In the genomic region with DNA sequence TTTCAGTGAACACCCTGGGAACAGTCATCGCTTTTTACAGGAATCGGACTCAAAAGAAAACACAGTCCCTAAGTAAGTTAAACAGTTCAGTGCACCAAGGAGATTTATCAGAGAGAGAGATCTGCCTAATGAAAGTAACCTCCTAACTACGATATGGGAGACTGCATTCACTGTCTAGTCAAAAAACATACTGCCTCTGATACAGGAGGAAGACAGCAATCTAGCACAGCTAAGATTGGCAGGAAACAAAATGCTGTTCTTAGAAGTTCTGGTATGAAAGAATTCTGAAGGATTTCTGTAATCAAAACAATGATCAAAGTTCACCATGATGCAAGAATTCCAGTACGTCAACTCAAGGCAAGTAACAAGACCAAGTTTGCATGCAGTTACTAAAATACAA, we compare ENCODE assay signal across 11 cellular contexts.
DNase-seq lines count a peak whose midpoint lies in the region; ATAC-seq, FAIRE-seq and TF ChIP-seq lines count a peak whose summit lies in the region.
"Had no signal": no experiment of that assay in that cellular context is flagged by ENCODE, and none has a peak within 500 bp of the region (broad histone marks: within the 10 kb centered on the region; RNA-seq: fewer than 3 reads in every experiment).

No MANE protein-coding gene starts in this region.

- no peaks in the 10 kb centered on the region for H3K9me3 Mint-ChIP-seq in stimulated activated naive CD8-positive, alpha-beta T cell treated with anti-CD3 and anti-CD28 coated beads, Interleukin-15, amount 100 ng/mL, for 72 hours
- H3K9me3 Mint-ChIP-seq in activated CD4-positive, alpha-beta T cell treated with anti-CD3 and anti-CD28 coated beads, Interleukin-2, amount 10 ng/mL, durations not matched to agents 24 days and 14 days, result no peaks in the 10 kb centered on the region

- H4K20me1 ChIP-seq in K562 (replicated peaks; ENCODE audit: control insufficient read depth, insufficient read depth, low read length), result 0 out of 2 replicates have a peak, but pooled peaks cover 5% of the 10 kb centered on the region

- CTCF ChIA-PET in K562 (lab: Yijun Ruan, JAX; ENCODE audit: low intra/inter-chr PET ratio), result no interaction called here

- TF ChIP-seq RAD21 in K562 (CRISPR knock-in tag; conservative IDR thresholded peaks at IDR 0.05 in 1 of 2, IDR thresholded peaks at IDR 0.05 in 1 of 2) (no peak), liver (IDR thresholded peaks at IDR 0.05) (peak in 1 of 2 donors; percentile 24)

- no TSS peak for BruUV-seq in K562 (replicated peaks; lab: Mats Ljungman, UMichigan)

- H3K27ac Mint-ChIP-seq in stimulated activated naive CD8-positive, alpha-beta T cell treated with anti-CD3 and anti-CD28 coated beads, Interleukin-15, amount 100 ng/mL, for 72 hours, result no peak overlapping the region
- no peak overlapping the region for H3K27ac Mint-ChIP-seq in activated CD4-positive, alpha-beta T cell treated with anti-CD3 and anti-CD28 coated beads, Interleukin-2, amount 10 ng/mL, durations not matched to agents 24 days and 14 days

- H3K27me3 ChIP-seq in K562 (ENCODE audit: control insufficient read depth in 2 of 2, insufficient read depth in 2 of 2, low read length in 2 of 2), result no peaks in the 10 kb centered on the region; a peak in 1 of 5 replicates
- H3K27me3 ChIP-seq in liver (ENCODE audit: control insufficient read depth in 4 of 4, insufficient read depth in 4 of 4, low read length in 3 of 4), result no peaks in the 10 kb centered on the region

- H3K4me3 Mint-ChIP-seq in stimulated activated naive CD8-positive, alpha-beta T cell treated with anti-CD3 and anti-CD28 coated beads, Interleukin-15, amount 100 ng/mL, for 72 hours, result peak overlapping the region; percentile 63 to 67
- no peak overlapping the region for H3K4me3 Mint-ChIP-seq in activated CD4-positive, alpha-beta T cell treated with anti-CD3 and anti-CD28 coated beads, Interleukin-2, amount 10 ng/mL, durations not matched to agents 24 days and 14 days

- in situ Hi-C loops in K562 (cut with MboI), result no loop called here

- 2% methylated on average over 4 of the region's 4 CpGs for WGBS in K562 (ENCODE audit: insufficient coverage, low coverage, missing lambda C conversion rate)
- WGBS in liver, result 45% methylated on average over 4 of the region's 4 CpGs

- intact Hi-C loops in K562 (cut with micrococcal nuclease), result no loop called here
- intact Hi-C loops in activated CD4-positive, alpha-beta T cell treated with anti-CD3 and anti-CD28 coated beads, Interleukin-2, amount 10 ng/mL, durations not matched to agents 24 days and 14 days (cut with micrococcal nuclease), result loop anchor here (5.0 kb wide), 1 partner anchor 36 kb away; no protein-coding TSS in a partner anchor

- H3K4me3 ChIP-seq in K562 (no peak overlapping the region), liver (ENCODE audit: low read depth in 1 of 3, low read length in 3 of 3) (no peak overlapping the region)

- H3K4me2 ChIP-seq in K562 (ENCODE audit: insufficient read depth, low read length), result no peak overlapping the region

- no peaks in the 10 kb centered on the region for H3K79me2 ChIP-seq in K562 (ENCODE audit: control insufficient read depth, insufficient read depth, low read length)

- H3K9ac ChIP-seq in K562 (ENCODE audit: insufficient read depth in 1 of 2, low read depth in 2 of 2, low read length in 2 of 2) (no peak overlapping the region), liver (ENCODE audit: low read depth in 1 of 2, low read length in 2 of 2) (no peak overlapping the region)

- H3K36me3 Mint-ChIP-seq in activated CD4-positive, alpha-beta T cell treated with anti-CD3 and anti-CD28 coated beads, Interleukin-2, amount 10 ng/mL, durations not matched to agents 24 days and 14 days (ENCODE audit: low read depth), result no peaks in the 10 kb centered on the region

- TF ChIP-seq POLR2A in K562 (conservative IDR thresholded peaks at IDR 0.05), result no peak

- H3K4me1 Mint-ChIP-seq in stimulated activated naive CD8-positive, alpha-beta T cell treated with anti-CD3 and anti-CD28 coated beads, Interleukin-15, amount 100 ng/mL, for 72 hours, result peaks cover 62% of the 10 kb centered on the region
- H3K4me1 Mint-ChIP-seq in activated CD4-positive, alpha-beta T cell treated with anti-CD3 and anti-CD28 coated beads, Interleukin-2, amount 10 ng/mL, durations not matched to agents 24 days and 14 days, result peaks cover 8% of the 10 kb centered on the region

- no peaks in the 10 kb centered on the region for H3K4me1 ChIP-seq in K562 (replicated peaks in 1 of 2; ENCODE audit: control insufficient read depth in 2 of 2, insufficient read depth in 2 of 2, low read length in 2 of 2)
- peaks cover 0 to 6% (median 6%) of the 10 kb centered on the region in 4 donors for H3K4me1 ChIP-seq in liver (ENCODE audit: control insufficient read depth in 4 of 4, insufficient read depth in 4 of 4, low read length in 3 of 4)

- H3K27me3 Mint-ChIP-seq in stimulated activated naive CD8-positive, alpha-beta T cell treated with anti-CD3 and anti-CD28 coated beads, Interleukin-15, amount 100 ng/mL, for 72 hours, result peaks cover 7% of the 10 kb centered on the region
- peaks cover 66% of the 10 kb centered on the region for H3K27me3 Mint-ChIP-seq in activated CD4-positive, alpha-beta T cell treated with anti-CD3 and anti-CD28 coated beads, Interleukin-2, amount 10 ng/mL, durations not matched to agents 24 days and 14 days

- H3K36me3 ChIP-seq in K562 (ENCODE audit: control insufficient read depth, insufficient read depth, low read length), result no peaks in the 10 kb centered on the region
- no peaks in the 10 kb centered on the region for H3K36me3 ChIP-seq in liver (ENCODE audit: control insufficient read depth in 4 of 4, insufficient read depth in 3 of 4, low read depth in 1 of 4, low read length in 3 of 4)

- FAIRE-seq in K562 (lab: Jason Lieb, UNC), result no peak

- POLR2A ChIA-PET in K562 (lab: Yijun Ruan, JAX), result no interaction called here

- ATAC-seq in K562, result no peak
- peak; percentile 40 for ATAC-seq in stimulated activated naive CD8-positive, alpha-beta T cell treated with anti-CD3 and anti-CD28 coated beads, Interleukin-15, amount 100 ng/mL, for 72 hours
- no peak for ATAC-seq in GM19023 (IDR thresholded peaks at IDR 0.05; ENCODE audit: unreplicated experiment)

- no peak for TF ChIP-seq CTCF in K562 (IDR thresholded peaks at IDR 0.05 in 2 of 3, conservative IDR thresholded peaks at IDR 0.05 in 1 of 3; ENCODE audit: insufficient read depth in 2 of 3, low read depth in 1 of 3, low read length in 3 of 3)
- no peak for TF ChIP-seq CTCF in liver (IDR thresholded peaks at IDR 0.05; ENCODE audit: low read depth, low read length, missing input control)
- TF ChIP-seq CTCF in GM10266 (IDR thresholded peaks at IDR 0.05; ENCODE audit: control insufficient read depth, insufficient read depth, low read depth, missing control alignments), result no peak

- DNase-seq in NCI-H460 (ENCODE audit: extremely low read depth, low read depth) (peak; percentile 47), K562 (ENCODE audit: extremely low read depth in 1 of 4, low spot score in 3 of 4) (no peak), GM10266 (ENCODE audit: extremely low spot score) (no peak), globus pallidus (ENCODE audit: low spot score) (no peak)
- DNase-seq in stimulated activated naive CD8-positive, alpha-beta T cell treated with anti-CD3 and anti-CD28 coated beads, Interleukin-15, amount 100 ng/mL, for 72 hours, result no peak
- no peak for DNase-seq in activated CD4-positive, alpha-beta T cell treated with anti-CD3 and anti-CD28 coated beads, Interleukin-2, amount 10 ng/mL, durations not matched to agents 24 days and 14 days
- DNase-seq: central memory CD4-positive, alpha-beta T cell; DMS79 treated with DMSO at 0.1 percent for 48 hours; NCI-H2171 treated with DMSO at 0.1 percent for 48 hours had no signal

- H3K27ac ChIP-seq in K562 (ENCODE audit: extremely low read depth, low read depth, low read length) (no peak overlapping the region), liver (ENCODE audit: low read depth in 1 of 2, low read length in 2 of 2) (no peak overlapping the region)

- no peak overlapping the region for H2AFZ ChIP-seq in K562 (ENCODE audit: low read depth, low read length)

- H3K9me1 ChIP-seq in K562 (ENCODE audit: control insufficient read depth, insufficient read depth, low read length), result no peaks in the 10 kb centered on the region

- H3K9me3 ChIP-seq in K562 (replicated peaks; ENCODE audit: control insufficient read depth, insufficient read depth, low read depth, low read length), result no peaks in the 10 kb centered on the region
- no peaks in the 10 kb centered on the region for H3K9me3 ChIP-seq in liver (ENCODE audit: control insufficient read depth in 4 of 4, low read length in 3 of 4)

- no peak for TF ChIP-seq EP300 in K562 (IDR thresholded peaks at IDR 0.05; ENCODE audit: low read length)

TF ChIP-seq in K562, 482 proteins besides CTCF, POLR2A, EP300 and RAD21:
- TF ChIP-seq ZNF146 (CRISPR knock-in tag; IDR thresholded peaks at IDR 0.05; ENCODE audit: unreplicated experiment), result no peak
- TF ChIP-seq, protein P1, sequence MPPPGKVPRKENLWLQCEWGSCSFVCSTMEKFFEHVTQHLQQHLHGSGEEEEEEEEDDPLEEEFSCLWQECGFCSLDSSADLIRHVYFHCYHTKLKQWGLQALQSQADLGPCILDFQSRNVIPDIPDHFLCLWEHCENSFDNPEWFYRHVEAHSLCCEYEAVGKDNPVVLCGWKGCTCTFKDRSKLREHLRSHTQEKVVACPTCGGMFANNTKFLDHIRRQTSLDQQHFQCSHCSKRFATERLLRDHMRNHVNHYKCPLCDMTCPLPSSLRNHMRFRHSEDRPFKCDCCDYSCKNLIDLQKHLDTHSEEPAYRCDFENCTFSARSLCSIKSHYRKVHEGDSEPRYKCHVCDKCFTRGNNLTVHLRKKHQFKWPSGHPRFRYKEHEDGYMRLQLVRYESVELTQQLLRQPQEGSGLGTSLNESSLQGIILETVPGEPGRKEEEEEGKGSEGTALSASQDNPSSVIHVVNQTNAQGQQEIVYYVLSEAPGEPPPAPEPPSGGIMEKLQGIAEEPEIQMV (tag; conservative IDR thresholded peaks at IDR 0.05; ENCODE audit: low read depth), result peak; percentile 68; the same call in 1 of the 2 replicates

TF ChIP-seq in liver, 16 proteins besides CTCF, POLR2A, EP300 and RAD21 (continues in another document):
- no peak for TF ChIP-seq YY1 (IDR thresholded peaks at IDR 0.05)
- peak; percentile 64 for TF ChIP-seq ATF3 (IDR thresholded peaks at IDR 0.05)
- TF ChIP-seq NR2F2 (IDR thresholded peaks at IDR 0.05), result no peak
- no peak for TF ChIP-seq GABPA (IDR thresholded peaks at IDR 0.05 in 1 of 2, conservative IDR thresholded peaks at IDR 0.05 in 1 of 2)
- no peak for TF ChIP-seq FOXA1 (IDR thresholded peaks at IDR 0.05)
- peak; percentile 33 for TF ChIP-seq HNF4G (IDR thresholded peaks at IDR 0.05)
- peak; percentile 9 to 26 for TF ChIP-seq RXRA (IDR thresholded peaks at IDR 0.05)
